ENCODE assay signal across 20 cellular contexts in genomic region chr11:72982286-72982685, GRCh38.
A peak's percentile ranks its signal among the peaks of the same experiment; 100 is the strongest.
DNase-seq lines count a peak whose midpoint lies in the region; ATAC-seq and TF ChIP-seq lines count a peak whose summit lies in the region.
"Had no signal": no experiment of that assay in that cellular context is flagged by ENCODE, and none has a peak within 500 bp of the region (broad histone marks: within the 10 kb centered on the region; RNA-seq: fewer than 3 reads in every experiment).

No MANE protein-coding gene starts in this region.

- intact Hi-C loops in activated B cell treated with CpG ODN at 0.5 μM for 24 hours (cut with micrococcal nuclease) = loop anchor here (2.0 to 5.0 kb wide), 2 partner anchors 45 to 47 kb away; no protein-coding TSS in a partner anchor

- POLR2A ChIA-PET in activated B cell treated with CpG ODN at 0.5 μM for 24 hours (lab: Charles Lee) = interaction anchor here (0.8 to 1.8 kb wide), 3 partner anchors 9 to 161 kb away, joined by 3 to 5 read pairs (median 4); no protein-coding TSS in a partner anchor

- peaks cover 22% of the 10 kb centered on the region for H3K36me3 Mint-ChIP-seq in activated naive CD8-positive, alpha-beta T cell
- peaks cover 25% of the 10 kb centered on the region for H3K36me3 Mint-ChIP-seq in activated naive CD8-positive, alpha-beta T cell treated with anti-CD3 and anti-CD28 coated beads for 36 hours
- H3K36me3 Mint-ChIP-seq in activated B cell treated with CpG ODN at 0.5 μM for 24 hours (ENCODE audit: low read depth) = peaks cover 73% of the 10 kb centered on the region
- peaks cover 41% of the 10 kb centered on the region for H3K36me3 Mint-ChIP-seq in memory B cell

- no peaks in the 10 kb centered on the region for H3K9me3 Mint-ChIP-seq in activated naive CD8-positive, alpha-beta T cell (ENCODE audit: low read depth)
- peaks cover 3% of the 10 kb centered on the region for H3K9me3 Mint-ChIP-seq in activated naive CD8-positive, alpha-beta T cell treated with anti-CD3 and anti-CD28 coated beads for 36 hours
- H3K9me3 Mint-ChIP-seq in activated B cell treated with CpG ODN at 0.5 μM for 24 hours = peaks cover 4% of the 10 kb centered on the region
- peaks cover 2% of the 10 kb centered on the region for H3K9me3 Mint-ChIP-seq in memory B cell
- H3K9me3 Mint-ChIP-seq: CD8-positive, alpha-beta T cell; HFFc6 had no signal

- ATAC-seq in activated B cell treated with CpG ODN at 0.5 μM for 24 hours (ENCODE audit: low read depth) = no peak
- no peak for ATAC-seq in memory B cell (ENCODE audit: low read depth)
- ATAC-seq: CD8-positive, alpha-beta T cell; SK-N-SH treated with all-trans-retinoic acid at 6 μM for 48 hours had no signal

- no peaks in the 10 kb centered on the region for H3K4me1 Mint-ChIP-seq in activated naive CD8-positive, alpha-beta T cell (ENCODE audit: low read depth)
- peaks cover 8% of the 10 kb centered on the region for H3K4me1 Mint-ChIP-seq in activated naive CD8-positive, alpha-beta T cell treated with anti-CD3 and anti-CD28 coated beads for 36 hours
- H3K4me1 Mint-ChIP-seq in activated B cell treated with CpG ODN at 0.5 μM for 24 hours (peaks cover 58% of the 10 kb centered on the region), memory B cell (peaks cover 14% of the 10 kb centered on the region)

- no peaks in the 10 kb centered on the region for H3K27me3 Mint-ChIP-seq in activated naive CD8-positive, alpha-beta T cell
- H3K27me3 Mint-ChIP-seq in activated naive CD8-positive, alpha-beta T cell treated with anti-CD3 and anti-CD28 coated beads for 36 hours = no peaks in the 10 kb centered on the region
- H3K27me3 Mint-ChIP-seq in activated B cell treated with CpG ODN at 0.5 μM for 24 hours = no peaks in the 10 kb centered on the region
- no peaks in the 10 kb centered on the region for H3K27me3 Mint-ChIP-seq in memory B cell

- TF ChIP-seq CTCF in activated B cell treated with CpG ODN at 0.5 μM for 24 hours (IDR thresholded peaks at IDR 0.05) = no peak

- DNase-seq in activated naive CD8-positive, alpha-beta T cell treated with anti-CD3 and anti-CD28 coated beads for 36 hours = no peak
- DNase-seq in activated B cell treated with CpG ODN at 0.5 μM for 24 hours = no peak
- DNase-seq in memory B cell (ENCODE audit: low spot score in 2 of 2) = no peak
- no peak for DNase-seq in islet precursor cell
- no peak for DNase-seq in DMS53 treated with DMSO at 0.1 percent for 48 hours (lab: John Stamatoyannopoulos, UW; ENCODE audit: unreplicated experiment)
- no peak for DNase-seq in SW 1271 (lab: John Stamatoyannopoulos, UW)
- DNase-seq: Calu3; CD8-positive, alpha-beta T cell; DMS53; HFFc6; Kasumi-1; MG63; NCI-H1048; NCI-H1436; NCI-H1930; NCI-H2171; NCI-H446 treated with DMSO at 0.1 percent for 48 hours; SHP77 had no signal

- H3K27ac Mint-ChIP-seq in activated naive CD8-positive, alpha-beta T cell = peak overlapping the region; percentile 34
- H3K27ac Mint-ChIP-seq in activated naive CD8-positive, alpha-beta T cell treated with anti-CD3 and anti-CD28 coated beads for 36 hours = no peak overlapping the region
- H3K27ac Mint-ChIP-seq in activated B cell treated with CpG ODN at 0.5 μM for 24 hours (peak overlapping the region; percentile 63), memory B cell (peak overlapping the region; percentile 89)
- H3K27ac Mint-ChIP-seq: CD8-positive, alpha-beta T cell; HFFc6 had no signal

- H3K4me3 Mint-ChIP-seq in activated naive CD8-positive, alpha-beta T cell = no peak overlapping the region
- H3K4me3 Mint-ChIP-seq in activated naive CD8-positive, alpha-beta T cell treated with anti-CD3 and anti-CD28 coated beads for 36 hours = no peak overlapping the region
- no peak overlapping the region for H3K4me3 Mint-ChIP-seq in activated B cell treated with CpG ODN at 0.5 μM for 24 hours
- no peak overlapping the region for H3K4me3 Mint-ChIP-seq in memory B cell
- H3K4me3 Mint-ChIP-seq: CD8-positive, alpha-beta T cell; HFFc6 had no signal

- CTCF ChIA-PET in activated B cell treated with CpG ODN at 0.5 μM for 24 hours (lab: Charles Lee) = interaction anchor here (1.0 kb wide), 1 partner anchor 54 kb away, joined by 3 read pairs; no protein-coding TSS in a partner anchor
